In the genomic region with DNA sequence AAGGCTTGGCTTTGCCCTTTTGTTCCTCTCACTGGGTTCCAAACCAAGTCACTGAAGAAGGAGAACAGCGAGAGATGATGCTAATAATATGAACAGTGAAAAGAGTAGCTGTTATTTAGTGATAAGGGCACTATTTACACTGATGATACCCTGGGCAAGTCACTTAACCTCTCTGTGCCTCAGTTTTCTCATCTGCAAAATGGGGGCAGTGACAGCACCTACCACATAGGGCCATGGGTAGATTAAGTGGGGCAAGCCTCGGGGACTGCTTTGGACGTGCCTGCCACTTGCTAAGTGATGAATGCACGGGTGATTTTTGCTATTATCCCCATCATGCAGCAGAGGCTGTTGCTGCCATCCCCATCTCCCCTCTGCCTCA, we compare ENCODE assay signal across 2 cellular contexts.
A peak's percentile ranks its signal among the peaks of the same experiment; 100 is the strongest.
TF ChIP-seq lines count a peak whose summit lies in the region.

No MANE protein-coding gene starts in this region.

TF ChIP-seq in SK-N-SH treated with all-trans-retinoic acid at 6 μM for 48 hours, 23 proteins besides CTCF, POLR2A, EP300 and RAD21 (continued from another document):
- TF ChIP-seq, protein P1, sequence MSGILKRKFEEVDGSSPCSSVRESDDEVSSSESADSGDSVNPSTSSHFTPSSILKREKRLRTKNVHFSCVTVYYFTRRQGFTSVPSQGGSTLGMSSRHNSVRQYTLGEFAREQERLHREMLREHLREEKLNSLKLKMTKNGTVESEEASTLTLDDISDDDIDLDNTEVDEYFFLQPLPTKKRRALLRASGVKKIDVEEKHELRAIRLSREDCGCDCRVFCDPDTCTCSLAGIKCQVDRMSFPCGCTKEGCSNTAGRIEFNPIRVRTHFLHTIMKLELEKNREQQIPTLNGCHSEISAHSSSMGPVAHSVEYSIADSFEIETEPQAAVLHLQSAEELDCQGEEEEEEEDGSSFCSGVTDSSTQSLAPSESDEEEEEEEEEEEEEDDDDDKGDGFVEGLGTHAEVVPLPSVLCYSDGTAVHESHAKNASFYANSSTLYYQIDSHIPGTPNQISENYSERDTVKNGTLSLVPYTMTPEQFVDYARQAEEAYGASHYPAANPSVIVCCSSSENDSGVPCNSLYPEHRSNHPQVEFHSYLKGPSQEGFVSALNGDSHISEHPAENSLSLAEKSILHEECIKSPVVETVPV (CRISPR knock-in tag; IDR thresholded peaks at IDR 0.05) = no peak
- TF ChIP-seq ZC3H10 (CRISPR knock-in tag; IDR thresholded peaks at IDR 0.05) = no peak
- no peak for TF ChIP-seq ESRRG (CRISPR knock-in tag; IDR thresholded peaks at IDR 0.05)
- TF ChIP-seq GLIS3 (CRISPR knock-in tag; IDR thresholded peaks at IDR 0.05) = no peak
- TF ChIP-seq, protein P2, sequence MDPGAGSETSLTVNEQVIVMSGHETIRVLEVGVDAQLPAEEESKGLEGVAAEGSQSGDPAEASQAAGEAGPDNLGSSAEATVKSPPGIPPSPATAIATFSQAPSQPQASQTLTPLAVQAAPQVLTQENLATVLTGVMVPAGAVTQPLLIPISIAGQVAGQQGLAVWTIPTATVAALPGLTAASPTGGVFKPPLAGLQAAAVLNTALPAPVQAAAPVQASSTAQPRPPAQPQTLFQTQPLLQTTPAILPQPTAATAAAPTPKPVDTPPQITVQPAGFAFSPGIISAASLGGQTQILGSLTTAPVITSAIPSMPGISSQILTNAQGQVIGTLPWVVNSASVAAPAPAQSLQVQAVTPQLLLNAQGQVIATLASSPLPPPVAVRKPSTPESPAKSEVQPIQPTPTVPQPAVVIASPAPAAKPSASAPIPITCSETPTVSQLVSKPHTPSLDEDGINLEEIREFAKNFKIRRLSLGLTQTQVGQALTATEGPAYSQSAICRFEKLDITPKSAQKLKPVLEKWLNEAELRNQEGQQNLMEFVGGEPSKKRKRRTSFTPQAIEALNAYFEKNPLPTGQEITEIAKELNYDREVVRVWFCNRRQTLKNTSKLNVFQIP (CRISPR knock-in tag; IDR thresholded peaks at IDR 0.05; ENCODE audit: borderline replicate concordance, low read depth) = no peak
- TF ChIP-seq CSDC2 (CRISPR knock-in tag; IDR thresholded peaks at IDR 0.05) = no peak
- no peak for TF ChIP-seq TCF4 (CRISPR knock-in tag; IDR thresholded peaks at IDR 0.05; ENCODE audit: borderline replicate concordance)
- no peak for TF ChIP-seq ZFP3 (CRISPR knock-in tag; IDR thresholded peaks at IDR 0.05)

TF ChIP-seq in K562, 482 proteins besides CTCF, POLR2A, EP300 and RAD21 (continued from another document):
- TF ChIP-seq, protein P3, sequence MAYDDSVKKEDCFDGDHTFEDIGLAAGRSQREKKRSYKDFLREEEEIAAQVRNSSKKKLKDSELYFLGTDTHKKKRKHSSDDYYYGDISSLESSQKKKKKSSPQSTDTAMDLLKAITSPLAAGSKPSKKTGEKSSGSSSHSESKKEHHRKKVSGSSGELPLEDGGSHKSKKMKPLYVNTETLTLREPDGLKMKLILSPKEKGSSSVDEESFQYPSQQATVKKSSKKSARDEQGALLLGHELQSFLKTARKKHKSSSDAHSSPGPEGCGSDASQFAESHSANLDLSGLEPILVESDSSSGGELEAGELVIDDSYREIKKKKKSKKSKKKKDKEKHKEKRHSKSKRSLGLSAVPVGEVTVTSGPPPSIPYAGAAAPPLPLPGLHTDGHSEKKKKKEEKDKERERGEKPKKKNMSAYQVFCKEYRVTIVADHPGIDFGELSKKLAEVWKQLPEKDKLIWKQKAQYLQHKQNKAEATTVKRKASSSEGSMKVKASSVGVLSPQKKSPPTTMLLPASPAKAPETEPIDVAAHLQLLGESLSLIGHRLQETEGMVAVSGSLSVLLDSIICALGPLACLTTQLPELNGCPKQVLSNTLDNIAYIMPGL (CRISPR knock-in tag; IDR thresholded peaks at IDR 0.05) = no peak
- TF ChIP-seq, protein P4, sequence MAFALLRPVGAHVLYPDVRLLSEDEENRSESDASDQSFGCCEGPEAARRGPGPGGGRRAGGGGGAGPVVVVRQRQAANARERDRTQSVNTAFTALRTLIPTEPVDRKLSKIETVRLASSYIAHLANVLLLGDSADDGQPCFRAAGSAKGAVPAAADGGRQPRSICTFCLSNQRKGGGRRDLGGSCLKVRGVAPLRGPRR (CRISPR knock-in tag; IDR thresholded peaks at IDR 0.05) = no peak
- TF ChIP-seq, protein P5, sequence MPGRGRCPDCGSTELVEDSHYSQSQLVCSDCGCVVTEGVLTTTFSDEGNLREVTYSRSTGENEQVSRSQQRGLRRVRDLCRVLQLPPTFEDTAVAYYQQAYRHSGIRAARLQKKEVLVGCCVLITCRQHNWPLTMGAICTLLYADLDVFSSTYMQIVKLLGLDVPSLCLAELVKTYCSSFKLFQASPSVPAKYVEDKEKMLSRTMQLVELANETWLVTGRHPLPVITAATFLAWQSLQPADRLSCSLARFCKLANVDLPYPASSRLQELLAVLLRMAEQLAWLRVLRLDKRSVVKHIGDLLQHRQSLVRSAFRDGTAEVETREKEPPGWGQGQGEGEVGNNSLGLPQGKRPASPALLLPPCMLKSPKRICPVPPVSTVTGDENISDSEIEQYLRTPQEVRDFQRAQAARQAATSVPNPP (IDR thresholded peaks at IDR 0.05; ENCODE audit: borderline replicate concordance, insufficient read depth, insufficient read length) = no peak
- TF ChIP-seq PHB2 (IDR thresholded peaks at IDR 0.05; ENCODE audit: low read depth) (no peak), EWSR1 (IDR thresholded peaks at IDR 0.05; ENCODE audit: borderline replicate concordance, low read depth, partially characterized antibody) (no peak), YY1 (IDR thresholded peaks at IDR 0.05; ENCODE audit: borderline replicate concordance in 1 of 3, control insufficient read depth in 1 of 3, extremely low read depth in 1 of 3, insufficient read depth in 3 of 3, insufficient read length in 1 of 3, insufficient replicate concordance in 2 of 3, low read depth in 1 of 3, low read length in 2 of 3) (no peak), COPS2 (conservative IDR thresholded peaks at IDR 0.05) (no peak), SAFB (IDR thresholded peaks at IDR 0.05; ENCODE audit: borderline replicate concordance, low read depth, low read length) (no peak), SRSF3 (IDR thresholded peaks at IDR 0.05; ENCODE audit: insufficient read depth, low read length) (no peak), ARID2 (IDR thresholded peaks at IDR 0.05) (no peak), MBD2 (IDR thresholded peaks at IDR 0.05; ENCODE audit: borderline replicate concordance, low read depth) (no peak), ILK (tag; IDR thresholded peaks at IDR 0.05; ENCODE audit: borderline replicate concordance, low read depth) (no peak), ZNF384 (IDR thresholded peaks at IDR 0.05; ENCODE audit: low read depth, low read length) (no peak), ESRRA (IDR thresholded peaks at IDR 0.05; ENCODE audit: borderline replicate concordance, low read depth) (peak; percentile 71), TEAD2 (tag; IDR thresholded peaks at IDR 0.05) (no peak), PHF20 (IDR thresholded peaks at IDR 0.05; ENCODE audit: partially characterized antibody) (peak; percentile 21), TAF1 (IDR thresholded peaks at IDR 0.05; ENCODE audit: control insufficient read depth, extremely low read depth, insufficient read depth, low read length, severe bottlenecking) (no peak), HLTF (IDR thresholded peaks at IDR 0.05) (no peak), TCF7L2 (IDR thresholded peaks at IDR 0.05; ENCODE audit: low read depth, low read length) (no peak), KDM1A (IDR thresholded peaks at IDR 0.05) (peak; percentile 69 to 76), SRF (CRISPR knock-in tag; IDR thresholded peaks at IDR 0.05) (no peak), HDAC2 (IDR thresholded peaks at IDR 0.05) (peak; percentile 82), BRCA1 (IDR thresholded peaks at IDR 0.05) (no peak), BRCA1 (CRISPR knock-in tag; IDR thresholded peaks at IDR 0.05) (no peak), LEF1 (IDR thresholded peaks at IDR 0.05) (no peak), ZNF165 (CRISPR knock-in tag; IDR thresholded peaks at IDR 0.05; ENCODE audit: borderline replicate concordance) (no peak), SPI1 (IDR thresholded peaks at IDR 0.05; ENCODE audit: borderline replicate concordance, low read depth, low read length) (no peak), MAFK (IDR thresholded peaks at IDR 0.05; ENCODE audit: low read length) (no peak), GTF2A2 (tag; IDR thresholded peaks at IDR 0.05) (no peak), ADNP (tag; IDR thresholded peaks at IDR 0.05) (peak; percentile 85), BCOR (IDR thresholded peaks at IDR 0.05) (peak; percentile 96)
- TF ChIP-seq, protein P6, sequence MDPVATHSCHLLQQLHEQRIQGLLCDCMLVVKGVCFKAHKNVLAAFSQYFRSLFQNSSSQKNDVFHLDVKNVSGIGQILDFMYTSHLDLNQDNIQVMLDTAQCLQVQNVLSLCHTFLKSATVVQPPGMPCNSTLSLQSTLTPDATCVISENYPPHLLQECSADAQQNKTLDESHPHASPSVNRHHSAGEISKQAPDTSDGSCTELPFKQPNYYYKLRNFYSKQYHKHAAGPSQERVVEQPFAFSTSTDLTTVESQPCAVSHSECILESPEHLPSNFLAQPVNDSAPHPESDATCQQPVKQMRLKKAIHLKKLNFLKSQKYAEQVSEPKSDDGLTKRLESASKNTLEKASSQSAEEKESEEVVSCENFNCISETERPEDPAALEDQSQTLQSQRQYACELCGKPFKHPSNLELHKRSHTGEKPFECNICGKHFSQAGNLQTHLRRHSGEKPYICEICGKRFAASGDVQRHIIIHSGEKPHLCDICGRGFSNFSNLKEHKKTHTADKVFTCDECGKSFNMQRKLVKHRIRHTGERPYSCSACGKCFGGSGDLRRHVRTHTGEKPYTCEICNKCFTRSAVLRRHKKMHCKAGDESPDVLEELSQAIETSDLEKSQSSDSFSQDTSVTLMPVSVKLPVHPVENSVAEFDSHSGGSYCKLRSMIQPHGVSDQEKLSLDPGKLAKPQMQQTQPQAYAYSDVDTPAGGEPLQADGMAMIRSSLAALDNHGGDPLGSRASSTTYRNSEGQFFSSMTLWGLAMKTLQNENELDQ (CRISPR knock-in tag; IDR thresholded peaks at IDR 0.05; ENCODE audit: borderline replicate concordance) = no peak
- TF ChIP-seq, protein P7, sequence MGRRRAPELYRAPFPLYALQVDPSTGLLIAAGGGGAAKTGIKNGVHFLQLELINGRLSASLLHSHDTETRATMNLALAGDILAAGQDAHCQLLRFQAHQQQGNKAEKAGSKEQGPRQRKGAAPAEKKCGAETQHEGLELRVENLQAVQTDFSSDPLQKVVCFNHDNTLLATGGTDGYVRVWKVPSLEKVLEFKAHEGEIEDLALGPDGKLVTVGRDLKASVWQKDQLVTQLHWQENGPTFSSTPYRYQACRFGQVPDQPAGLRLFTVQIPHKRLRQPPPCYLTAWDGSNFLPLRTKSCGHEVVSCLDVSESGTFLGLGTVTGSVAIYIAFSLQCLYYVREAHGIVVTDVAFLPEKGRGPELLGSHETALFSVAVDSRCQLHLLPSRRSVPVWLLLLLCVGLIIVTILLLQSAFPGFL (CRISPR knock-in tag; IDR thresholded peaks at IDR 0.05) = no peak
